In the genomic region with DNA sequence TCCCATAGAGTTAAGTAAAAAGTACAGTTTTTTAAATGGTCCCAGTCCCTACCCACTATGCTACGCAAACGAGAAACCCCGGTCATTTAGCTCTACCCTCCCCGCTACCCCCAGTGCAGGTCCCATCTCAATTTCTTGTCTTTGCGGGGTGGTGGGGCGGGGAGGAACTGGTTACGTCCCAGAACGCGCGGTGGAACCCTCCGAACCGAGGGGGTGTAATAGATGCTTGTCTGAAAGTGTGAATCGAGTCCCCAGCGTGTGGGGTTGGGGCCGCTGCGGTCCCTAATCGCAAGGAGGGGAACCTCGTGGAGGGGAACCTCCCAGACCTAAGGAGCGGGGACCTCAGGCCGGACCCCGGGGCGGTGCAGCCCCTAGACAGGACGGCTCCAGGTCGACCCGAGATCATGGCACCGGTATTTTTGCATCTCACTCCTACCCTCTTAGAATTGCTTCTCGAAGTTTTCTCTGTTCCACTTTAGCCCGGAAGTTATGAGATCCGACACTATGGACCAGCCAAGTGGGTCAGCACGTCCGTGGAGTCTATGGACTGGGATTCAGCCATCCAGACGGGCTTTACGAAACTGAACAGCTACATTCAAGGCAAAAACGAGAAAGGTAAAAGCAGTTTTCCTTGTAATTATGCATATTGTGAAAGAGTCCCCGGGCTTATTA, we compare ENCODE assay signal across 1 cellular context.
TF ChIP-seq lines count a peak whose summit lies in the region.

No MANE protein-coding gene starts in this region.

TF ChIP-seq in HepG2, 621 proteins besides CTCF, POLR2A, EP300 and RAD21 (continues in another document):
- TF ChIP-seq MTF2 (CRISPR knock-in tag; IDR thresholded peaks at IDR 0.05; ENCODE audit: borderline replicate concordance): no peak
- TF ChIP-seq MZF1 (CRISPR knock-in tag; IDR thresholded peaks at IDR 0.05; ENCODE audit: borderline replicate concordance): no peak
- TF ChIP-seq, protein P1, sequence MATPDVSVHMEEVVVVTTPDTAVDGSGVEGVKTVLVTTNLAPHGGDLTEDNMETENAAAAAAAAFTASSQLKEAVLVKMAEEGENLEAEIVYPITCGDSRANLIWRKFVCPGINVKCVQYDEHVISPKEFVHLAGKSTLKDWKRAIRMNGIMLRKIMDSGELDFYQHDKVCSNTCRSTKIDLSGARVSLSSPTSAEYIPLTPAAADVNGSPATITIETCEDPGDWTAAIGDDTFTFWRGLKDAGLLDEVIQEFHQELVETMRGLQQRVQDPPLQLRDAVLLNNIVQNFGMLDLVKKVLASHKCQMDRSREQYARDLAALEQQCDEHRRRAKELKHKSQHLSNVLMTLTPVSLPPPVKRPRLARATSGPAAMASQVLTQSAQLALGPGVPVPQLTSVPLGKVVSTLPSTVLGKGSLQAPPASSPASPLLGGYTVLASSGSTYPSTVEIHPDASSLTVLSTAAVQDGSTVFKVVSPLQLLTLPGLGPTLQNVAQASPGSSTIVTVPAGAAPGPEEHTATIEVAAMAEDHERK (CRISPR knock-in tag; IDR thresholded peaks at IDR 0.05; ENCODE audit: low read depth): no peak
- no peak for TF ChIP-seq MAF1 (CRISPR knock-in tag; IDR thresholded peaks at IDR 0.05; ENCODE audit: borderline replicate concordance)
- TF ChIP-seq, protein P2, sequence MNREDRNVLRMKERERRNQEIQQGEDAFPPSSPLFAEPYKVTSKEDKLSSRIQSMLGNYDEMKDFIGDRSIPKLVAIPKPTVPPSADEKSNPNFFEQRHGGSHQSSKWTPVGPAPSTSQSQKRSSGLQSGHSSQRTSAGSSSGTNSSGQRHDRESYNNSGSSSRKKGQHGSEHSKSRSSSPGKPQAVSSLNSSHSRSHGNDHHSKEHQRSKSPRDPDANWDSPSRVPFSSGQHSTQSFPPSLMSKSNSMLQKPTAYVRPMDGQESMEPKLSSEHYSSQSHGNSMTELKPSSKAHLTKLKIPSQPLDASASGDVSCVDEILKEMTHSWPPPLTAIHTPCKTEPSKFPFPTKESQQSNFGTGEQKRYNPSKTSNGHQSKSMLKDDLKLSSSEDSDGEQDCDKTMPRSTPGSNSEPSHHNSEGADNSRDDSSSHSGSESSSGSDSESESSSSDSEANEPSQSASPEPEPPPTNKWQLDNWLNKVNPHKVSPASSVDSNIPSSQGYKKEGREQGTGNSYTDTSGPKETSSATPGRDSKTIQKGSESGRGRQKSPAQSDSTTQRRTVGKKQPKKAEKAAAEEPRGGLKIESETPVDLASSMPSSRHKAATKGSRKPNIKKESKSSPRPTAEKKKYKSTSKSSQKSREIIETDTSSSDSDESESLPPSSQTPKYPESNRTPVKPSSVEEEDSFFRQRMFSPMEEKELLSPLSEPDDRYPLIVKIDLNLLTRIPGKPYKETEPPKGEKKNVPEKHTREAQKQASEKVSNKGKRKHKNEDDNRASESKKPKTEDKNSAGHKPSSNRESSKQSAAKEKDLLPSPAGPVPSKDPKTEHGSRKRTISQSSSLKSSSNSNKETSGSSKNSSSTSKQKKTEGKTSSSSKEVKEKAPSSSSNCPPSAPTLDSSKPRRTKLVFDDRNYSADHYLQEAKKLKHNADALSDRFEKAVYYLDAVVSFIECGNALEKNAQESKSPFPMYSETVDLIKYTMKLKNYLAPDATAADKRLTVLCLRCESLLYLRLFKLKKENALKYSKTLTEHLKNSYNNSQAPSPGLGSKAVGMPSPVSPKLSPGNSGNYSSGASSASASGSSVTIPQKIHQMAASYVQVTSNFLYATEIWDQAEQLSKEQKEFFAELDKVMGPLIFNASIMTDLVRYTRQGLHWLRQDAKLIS (CRISPR knock-in tag; IDR thresholded peaks at IDR 0.05): no peak
- TF ChIP-seq ZKSCAN5 (CRISPR knock-in tag; IDR thresholded peaks at IDR 0.05): no peak
- TF ChIP-seq ZNF713 (CRISPR knock-in tag; IDR thresholded peaks at IDR 0.05): 0 out of 2 replicates have a peak, but pooled peaks have one; percentile 31
- TF ChIP-seq, protein P3, sequence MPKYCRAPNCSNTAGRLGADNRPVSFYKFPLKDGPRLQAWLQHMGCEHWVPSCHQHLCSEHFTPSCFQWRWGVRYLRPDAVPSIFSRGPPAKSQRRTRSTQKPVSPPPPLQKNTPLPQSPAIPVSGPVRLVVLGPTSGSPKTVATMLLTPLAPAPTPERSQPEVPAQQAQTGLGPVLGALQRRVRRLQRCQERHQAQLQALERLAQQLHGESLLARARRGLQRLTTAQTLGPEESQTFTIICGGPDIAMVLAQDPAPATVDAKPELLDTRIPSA (CRISPR knock-in tag; IDR thresholded peaks at IDR 0.05; ENCODE audit: borderline replicate concordance): no peak; the same call in 1 of the 2 replicates
- no peak for TF ChIP-seq ZNF790 (CRISPR knock-in tag; IDR thresholded peaks at IDR 0.05; ENCODE audit: borderline replicate concordance)
- TF ChIP-seq MIXL1 (CRISPR knock-in tag; IDR thresholded peaks at IDR 0.05): no peak
- TF ChIP-seq ZBTB44 (CRISPR knock-in tag; IDR thresholded peaks at IDR 0.05): no peak
- no peak for TF ChIP-seq ELF1 (CRISPR knock-in tag; IDR thresholded peaks at IDR 0.05)
- TF ChIP-seq ETV6 (CRISPR knock-in tag; conservative IDR thresholded peaks at IDR 0.05): no peak
- TF ChIP-seq ZNF749 (CRISPR knock-in tag; IDR thresholded peaks at IDR 0.05; ENCODE audit: borderline replicate concordance): no peak
- TF ChIP-seq, protein P4, sequence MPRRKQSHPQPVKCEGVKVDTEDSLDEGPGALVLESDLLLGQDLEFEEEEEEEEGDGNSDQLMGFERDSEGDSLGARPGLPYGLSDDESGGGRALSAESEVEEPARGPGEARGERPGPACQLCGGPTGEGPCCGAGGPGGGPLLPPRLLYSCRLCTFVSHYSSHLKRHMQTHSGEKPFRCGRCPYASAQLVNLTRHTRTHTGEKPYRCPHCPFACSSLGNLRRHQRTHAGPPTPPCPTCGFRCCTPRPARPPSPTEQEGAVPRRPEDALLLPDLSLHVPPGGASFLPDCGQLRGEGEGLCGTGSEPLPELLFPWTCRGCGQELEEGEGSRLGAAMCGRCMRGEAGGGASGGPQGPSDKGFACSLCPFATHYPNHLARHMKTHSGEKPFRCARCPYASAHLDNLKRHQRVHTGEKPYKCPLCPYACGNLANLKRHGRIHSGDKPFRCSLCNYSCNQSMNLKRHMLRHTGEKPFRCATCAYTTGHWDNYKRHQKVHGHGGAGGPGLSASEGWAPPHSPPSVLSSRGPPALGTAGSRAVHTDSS (CRISPR knock-in tag; conservative IDR thresholded peaks at IDR 0.05): no peak
- TF ChIP-seq, protein P5, sequence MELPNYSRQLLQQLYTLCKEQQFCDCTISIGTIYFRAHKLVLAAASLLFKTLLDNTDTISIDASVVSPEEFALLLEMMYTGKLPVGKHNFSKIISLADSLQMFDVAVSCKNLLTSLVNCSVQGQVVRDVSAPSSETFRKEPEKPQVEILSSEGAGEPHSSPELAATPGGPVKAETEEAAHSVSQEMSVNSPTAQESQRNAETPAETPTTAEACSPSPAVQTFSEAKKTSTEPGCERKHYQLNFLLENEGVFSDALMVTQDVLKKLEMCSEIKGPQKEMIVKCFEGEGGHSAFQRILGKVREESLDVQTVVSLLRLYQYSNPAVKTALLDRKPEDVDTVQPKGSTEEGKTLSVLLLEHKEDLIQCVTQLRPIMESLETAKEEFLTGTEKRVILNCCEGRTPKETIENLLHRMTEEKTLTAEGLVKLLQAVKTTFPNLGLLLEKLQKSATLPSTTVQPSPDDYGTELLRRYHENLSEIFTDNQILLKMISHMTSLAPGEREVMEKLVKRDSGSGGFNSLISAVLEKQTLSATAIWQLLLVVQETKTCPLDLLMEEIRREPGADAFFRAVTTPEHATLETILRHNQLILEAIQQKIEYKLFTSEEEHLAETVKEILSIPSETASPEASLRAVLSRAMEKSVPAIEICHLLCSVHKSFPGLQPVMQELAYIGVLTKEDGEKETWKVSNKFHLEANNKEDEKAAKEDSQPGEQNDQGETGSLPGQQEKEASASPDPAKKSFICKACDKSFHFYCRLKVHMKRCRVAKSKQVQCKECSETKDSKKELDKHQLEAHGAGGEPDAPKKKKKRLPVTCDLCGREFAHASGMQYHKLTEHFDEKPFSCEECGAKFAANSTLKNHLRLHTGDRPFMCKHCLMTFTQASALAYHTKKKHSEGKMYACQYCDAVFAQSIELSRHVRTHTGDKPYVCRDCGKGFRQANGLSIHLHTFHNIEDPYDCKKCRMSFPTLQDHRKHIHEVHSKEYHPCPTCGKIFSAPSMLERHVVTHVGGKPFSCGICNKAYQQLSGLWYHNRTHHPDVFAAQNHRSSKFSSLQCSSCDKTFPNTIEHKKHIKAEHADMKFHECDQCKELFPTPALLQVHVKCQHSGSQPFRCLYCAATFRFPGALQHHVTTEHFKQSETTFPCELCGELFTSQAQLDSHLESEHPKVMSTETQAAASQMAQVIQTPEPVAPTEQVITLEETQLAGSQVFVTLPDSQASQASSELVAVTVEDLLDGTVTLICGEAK (IDR thresholded peaks at IDR 0.05): no peak
- TF ChIP-seq, protein P5 (CRISPR knock-in tag; IDR thresholded peaks at IDR 0.05): 0 out of 2 replicates have a peak, but pooled peaks have one; percentile 2
- 0 out of 2 replicates have a peak, but pooled peaks have one; percentile 62 for TF ChIP-seq ZNF550 (CRISPR knock-in tag; IDR thresholded peaks at IDR 0.05; ENCODE audit: borderline replicate concordance)
- peak; percentile 33; the same call in 1 of the 2 replicates for TF ChIP-seq TAF1 (CRISPR knock-in tag; IDR thresholded peaks at IDR 0.05)
- TF ChIP-seq ZNF788 (CRISPR knock-in tag; IDR thresholded peaks at IDR 0.05; ENCODE audit: borderline replicate concordance): no peak
- TF ChIP-seq SP1 (IDR thresholded peaks at IDR 0.05): no peak
- no peak for TF ChIP-seq SP1 (CRISPR knock-in tag; IDR thresholded peaks at IDR 0.05)
- no peak for TF ChIP-seq PLRG1 (conservative IDR thresholded peaks at IDR 0.05)
- TF ChIP-seq GABPB1 (CRISPR knock-in tag; IDR thresholded peaks at IDR 0.05): peak; percentile 42
- TF ChIP-seq ZNF296 (CRISPR knock-in tag; conservative IDR thresholded peaks at IDR 0.05): no peak
- TF ChIP-seq TGIF2 (CRISPR knock-in tag; IDR thresholded peaks at IDR 0.05): peak; percentile 23; the same call in 1 of the 2 replicates
- no peak for TF ChIP-seq POGK (CRISPR knock-in tag; conservative IDR thresholded peaks at IDR 0.05)
- TF ChIP-seq JUNB (CRISPR knock-in tag; IDR thresholded peaks at IDR 0.05; ENCODE audit: borderline replicate concordance): no peak
- TF ChIP-seq CREB3 (CRISPR knock-in tag; IDR thresholded peaks at IDR 0.05): no peak
- TF ChIP-seq BATF2 (CRISPR knock-in tag; IDR thresholded peaks at IDR 0.05): no peak
- TF ChIP-seq BORCS8-MEF2B (CRISPR knock-in tag; IDR thresholded peaks at IDR 0.05): no peak
